Comparison of ENCODE assay signal across 16 cellular contexts in the genomic region with DNA sequence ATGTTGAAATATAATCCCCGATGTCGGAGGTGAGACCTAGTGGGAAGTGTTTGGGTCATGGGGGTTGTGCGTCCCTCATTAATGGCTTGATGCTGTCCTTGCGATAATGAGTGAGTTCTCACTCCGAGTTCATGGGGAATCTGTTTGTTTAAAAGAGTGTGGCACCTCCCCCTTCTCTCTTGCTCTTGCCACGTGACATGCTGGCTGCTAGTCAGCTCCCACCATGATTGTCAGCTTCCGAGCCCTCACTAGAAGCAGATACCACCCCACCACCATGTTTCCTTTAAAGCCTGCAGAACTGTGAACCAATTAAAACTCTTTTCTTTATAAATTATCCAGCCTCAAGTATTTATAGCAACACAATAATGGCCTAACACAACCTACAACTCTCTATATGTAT.
DNase-seq lines count a peak whose midpoint lies in the region; ATAC-seq, FAIRE-seq and TF ChIP-seq lines count a peak whose summit lies in the region.
"Had no signal": no experiment of that assay in that cellular context is flagged by ENCODE, and none has a peak within 500 bp of the region (broad histone marks: within the 10 kb centered on the region; RNA-seq: fewer than 3 reads in every experiment).

No MANE protein-coding gene starts in this region.

- FAIRE-seq in GM18507 (lab: Jason Lieb, UNC), result peak; percentile 15

- H3K4ac ChIP-seq in IMR-90 (ENCODE audit: low read depth, low read length) (no peak overlapping the region), mesenchymal stem cell (ENCODE audit: low read depth in 1 of 2, low read length in 2 of 2) (no peak overlapping the region), neuronal stem cell (ENCODE audit: low read length) (no peak overlapping the region)

- H2BK20ac ChIP-seq in IMR-90 (ENCODE audit: low read depth, low read length), result no peak overlapping the region; the same call in 1 of the 2 replicates

- DNase-seq in GM18507 (ENCODE audit: extremely low spot score, insufficient read length, low read depth) (no peak), IMR-90 (no peak), mesenchymal stem cell (no peak), neuronal stem cell (ENCODE audit: low spot score) (no peak), SJCRH30 (no peak)
- DNase-seq: C1 segment of cervical spinal cord; Calu3; CD4-positive, alpha-beta memory T cell; COR-L47; DMS53; DMS79 treated with DMSO at 0.1 percent for 48 hours; GF-D8; GOT3; H7 had no signal

- H4K91ac ChIP-seq in IMR-90 (ENCODE audit: insufficient read depth, low read depth, low read length) (no peak overlapping the region), mesenchymal stem cell (ENCODE audit: low read length) (no peak overlapping the region), neuronal stem cell (ENCODE audit: low read depth, low read length, poor library complexity) (no peak overlapping the region)

- TF ChIP-seq POLR2A in IMR-90 (IDR thresholded peaks at IDR 0.05; ENCODE audit: low read depth, low read length), result no peak

- H3K4me3 ChIP-seq in IMR-90 (ENCODE audit: insufficient read depth, low read depth, low read length) (no peak overlapping the region), mesenchymal stem cell (ENCODE audit: insufficient read depth in 1 of 2, low read depth in 1 of 2, low read length in 2 of 2) (no peak overlapping the region), neuronal stem cell (ENCODE audit: low read length in 2 of 2) (no peak overlapping the region), SJCRH30 (no peak overlapping the region)

- H2AK9ac ChIP-seq in IMR-90 (replicated peaks; ENCODE audit: low read depth, low read length, poor library complexity), result no peak overlapping the region

- H3K18ac ChIP-seq in IMR-90 (ENCODE audit: low read depth, low read length) (no peak overlapping the region), mesenchymal stem cell (ENCODE audit: low read depth in 1 of 2, low read length in 2 of 2) (no peak overlapping the region), neuronal stem cell (ENCODE audit: low read length) (no peak overlapping the region)

- H3K23ac ChIP-seq in IMR-90 (ENCODE audit: low read depth, low read length), result no peak overlapping the region
- H3K23ac ChIP-seq in mesenchymal stem cell (ENCODE audit: low read length in 2 of 2), result no peak overlapping the region
- no peak overlapping the region for H3K23ac ChIP-seq in neuronal stem cell (ENCODE audit: low read depth, low read length, poor library complexity)

- no peak overlapping the region for H2AFZ ChIP-seq in IMR-90 (replicated peaks; ENCODE audit: low read length, poor library complexity)
- H2AFZ ChIP-seq in mesenchymal stem cell (ENCODE audit: low read depth, low read length), result peak overlapping the region; percentile 58
- H2AFZ ChIP-seq in neuronal stem cell (ENCODE audit: low read length), result peak overlapping the region; percentile 69

- H3K9me3 ChIP-seq in IMR-90 (ENCODE audit: control insufficient read depth, insufficient read depth, low read length) (no peaks in the 10 kb centered on the region), mesenchymal stem cell (ENCODE audit: control insufficient read depth, low read length) (no peaks in the 10 kb centered on the region), neuronal stem cell (replicated peaks in 1 of 2; ENCODE audit: control insufficient read depth in 2 of 2, insufficient read depth in 1 of 2, low read depth in 1 of 2, low read length in 2 of 2) (no peaks in the 10 kb centered on the region), SJCRH30 (replicated peaks) (no peaks in the 10 kb centered on the region; the same call in 1 of the 2 replicates)

- no peak overlapping the region for H3K4me2 ChIP-seq in IMR-90 (ENCODE audit: low read depth, low read length)
- H3K4me2 ChIP-seq in mesenchymal stem cell (ENCODE audit: low read length, poor library complexity, severe bottlenecking), result no peak overlapping the region
- no peak overlapping the region for H3K4me2 ChIP-seq in neuronal stem cell (ENCODE audit: insufficient read depth, low read length, poor library complexity, severe bottlenecking)

- H4K8ac ChIP-seq in IMR-90 (ENCODE audit: low read depth in 2 of 2, low read length in 2 of 2) (no peak overlapping the region), mesenchymal stem cell (ENCODE audit: low read length) (no peak overlapping the region), neuronal stem cell (ENCODE audit: low read depth, low read length) (peak overlapping the region; percentile 82)

- TF ChIP-seq RAD21 in IMR-90 (IDR thresholded peaks at IDR 0.05; ENCODE audit: low read length), result no peak

- H2BK12ac ChIP-seq in mesenchymal stem cell (ENCODE audit: low read length in 2 of 2), result no peak overlapping the region
- no peak overlapping the region for H2BK12ac ChIP-seq in neuronal stem cell (ENCODE audit: low read length)

- CTCF ChIA-PET in IMR-90 (lab: Yijun Ruan, JAX), result no interaction called here

- H3K4me1 ChIP-seq in IMR-90 (ENCODE audit: control insufficient read depth, insufficient read depth, low read length), result no peaks in the 10 kb centered on the region; the same call in 1 of the 2 replicates
- no peaks in the 10 kb centered on the region for H3K4me1 ChIP-seq in mesenchymal stem cell (ENCODE audit: control insufficient read depth, insufficient read depth, low read depth, low read length)
- no peaks in the 10 kb centered on the region for H3K4me1 ChIP-seq in neuronal stem cell (ENCODE audit: control insufficient read depth in 2 of 2, insufficient read depth in 1 of 2, low read depth in 1 of 2, low read length in 2 of 2)
- no peaks in the 10 kb centered on the region for H3K4me1 ChIP-seq in SJCRH30

- no peak overlapping the region for H4K5ac ChIP-seq in IMR-90 (ENCODE audit: low read depth, low read length)

- no peak for TF ChIP-seq CTCF in IMR-90 (conservative IDR thresholded peaks at IDR 0.05; ENCODE audit: low read depth, low read length)

- in situ Hi-C loops in IMR-90 (cut with MboI; ENCODE audit: low sequenced_read_pairs), result no loop called here

- no peak overlapping the region for H3K9ac ChIP-seq in IMR-90 (ENCODE audit: low read depth, low read length)
- H3K9ac ChIP-seq in mesenchymal stem cell (ENCODE audit: low read length), result no peak overlapping the region
- no peak overlapping the region for H3K9ac ChIP-seq in neuronal stem cell (ENCODE audit: low read depth, low read length, poor library complexity)

- no peak overlapping the region for H3K27ac ChIP-seq in IMR-90 (ENCODE audit: insufficient read depth, low read length)
- H3K27ac ChIP-seq in mesenchymal stem cell (ENCODE audit: low read length, poor library complexity, severe bottlenecking), result no peak overlapping the region
- H3K27ac ChIP-seq in neuronal stem cell (replicated peaks; ENCODE audit: low read length), result no peak overlapping the region
- no peak overlapping the region for H3K27ac ChIP-seq in SJCRH30

- H2BK15ac ChIP-seq in IMR-90 (ENCODE audit: low read depth, low read length) (no peak overlapping the region; the same call in 2 of the 3 replicates), mesenchymal stem cell (ENCODE audit: low read depth, poor library complexity, severe bottlenecking) (no peak overlapping the region), neuronal stem cell (ENCODE audit: low read length) (no peak overlapping the region)

- BruUV-seq in IMR-90 (replicated peaks; lab: Mats Ljungman, UMichigan), result no TSS peak

- POLR2A ChIA-PET in IMR-90 (lab: Charles Lee; ENCODE audit: unreplicated experiment), result no interaction called here

- H4K20me1 ChIP-seq in IMR-90 (ENCODE audit: insufficient read depth, low read length), result no peaks in the 10 kb centered on the region

- no peak overlapping the region for H3K14ac ChIP-seq in IMR-90 (replicated peaks; ENCODE audit: low read depth, low read length)
- H3K14ac ChIP-seq in mesenchymal stem cell (ENCODE audit: low read length in 2 of 2), result no peak overlapping the region
- H3K14ac ChIP-seq in neuronal stem cell (ENCODE audit: low read length), result no peak overlapping the region

- no peak overlapping the region for H3K56ac ChIP-seq in IMR-90 (ENCODE audit: extremely low read depth, insufficient read depth, low read length)

- dilution Hi-C loops in IMR-90 (cut with HindIII; ENCODE audit: low sequenced_read_pairs, unreplicated experiment), result no loop called here

- intact Hi-C loops in IMR-90 (cut with micrococcal nuclease), result no loop called here

- H2BK5ac ChIP-seq in IMR-90 (ENCODE audit: low read depth, low read length, poor library complexity, severe bottlenecking) (peak overlapping the region; percentile 42), mesenchymal stem cell (ENCODE audit: low read depth, low read length, poor library complexity, severe bottlenecking) (no peak overlapping the region), neuronal stem cell (ENCODE audit: low read length) (no peak overlapping the region)

- H2BK120ac ChIP-seq in IMR-90 (ENCODE audit: low read depth, low read length) (no peak overlapping the region; the same call in 1 of the 2 replicates), mesenchymal stem cell (ENCODE audit: low read depth, low read length) (no peak overlapping the region), neuronal stem cell (ENCODE audit: low read depth, low read length) (no peak overlapping the region)

- H3K79me1 ChIP-seq in IMR-90 (ENCODE audit: low read depth in 1 of 2, low read length in 2 of 2), result no peaks in the 10 kb centered on the region
- no peaks in the 10 kb centered on the region for H3K79me1 ChIP-seq in mesenchymal stem cell (replicated peaks; ENCODE audit: low read length, poor library complexity, severe bottlenecking)
- H3K79me1 ChIP-seq in neuronal stem cell (ENCODE audit: low read depth, low read length), result no peaks in the 10 kb centered on the region

- peaks cover 2% of the 10 kb centered on the region; the same call in 1 of the 2 replicates for H3K9me1 ChIP-seq in IMR-90 (ENCODE audit: insufficient read depth, low read length)

- no CpG with 5 or more reads among the region's 7 CpGs for WGBS in IMR-90 (ENCODE audit: extremely low coverage in 2 of 2, insufficient read length in 1 of 2), 2 experiments
- WGBS in mesenchymal stem cell, result 95% methylated on average over 7 of the region's 7 CpGs
- WGBS in neuronal stem cell (ENCODE audit: extremely low coverage in 2 of 2, insufficient read length in 2 of 2, insufficient replicate concordance in 1 of 2), 2 donors, result no CpG with 5 or more reads among the region's 7 CpGs

- ATAC-seq in IMR-90 (ENCODE audit: low read depth), result no peak
- ATAC-seq in HG02798 (IDR thresholded peaks at IDR 0.05; ENCODE audit: poor library complexity, unreplicated experiment), result no peak
- ATAC-seq: HCT116 had no signal

- H2AK5ac ChIP-seq in IMR-90 (ENCODE audit: low read depth, low read length) (no peak overlapping the region), mesenchymal stem cell (ENCODE audit: low read length, severe bottlenecking) (no peak overlapping the region), neuronal stem cell (ENCODE audit: low read depth, low read length) (no peak overlapping the region)

- no peaks in the 10 kb centered on the region for H3K27me3 ChIP-seq in IMR-90 (ENCODE audit: control insufficient read depth, insufficient read depth, low read length)
- no peaks in the 10 kb centered on the region for H3K27me3 ChIP-seq in mesenchymal stem cell (ENCODE audit: control insufficient read depth in 1 of 2, insufficient read depth in 1 of 2, low read length in 2 of 2)
- H3K27me3 ChIP-seq in neuronal stem cell (ENCODE audit: control insufficient read depth in 3 of 3, insufficient read depth in 3 of 3, low read depth in 1 of 3, low read length in 3 of 3), result no peaks in the 10 kb centered on the region
- no peaks in the 10 kb centered on the region for H3K27me3 ChIP-seq in SJCRH30

- H3K36me3 ChIP-seq in IMR-90 (ENCODE audit: control insufficient read depth, insufficient read depth, low read length) (no peaks in the 10 kb centered on the region), mesenchymal stem cell (ENCODE audit: control insufficient read depth in 1 of 2, insufficient read depth in 2 of 2, low read depth in 1 of 2, low read length in 2 of 2) (no peaks in the 10 kb centered on the region), neuronal stem cell (replicated peaks in 1 of 2; ENCODE audit: control insufficient read depth in 2 of 2, insufficient read depth in 2 of 2, low read length in 2 of 2) (no peaks in the 10 kb centered on the region), SJCRH30 (no peaks in the 10 kb centered on the region)
